In genomic region chr1:77978969-77979838, GRCh38 we compare ENCODE assay signal across 8 cellular contexts. TPM values are rescaled to one million over a fixed set of nuclear protein-coding genes. Genes with fewer than 3 reads are reported as not detected.
DNase-seq lines count a peak whose midpoint lies in the region.

TSS of gene FUBP1 (minus strand) at chr1:77979072. CDS start at chr1:77979004, 68 bp downstream.

- H3K27me3 ChIP-seq in HAP-1 (ENCODE audit: low read depth), result no peaks in the 10 kb centered on the region
- H3K27me3 ChIP-seq in MG63, result no peaks in the 10 kb centered on the region
- no peaks in the 10 kb centered on the region for H3K27me3 ChIP-seq in neuronal stem cell (ENCODE audit: control insufficient read depth in 3 of 3, insufficient read depth in 3 of 3, low read depth in 1 of 3, low read length in 3 of 3)

- WGBS in neuronal stem cell (ENCODE audit: extremely low coverage in 2 of 2, insufficient read length in 2 of 2, insufficient replicate concordance in 1 of 2), 2 donors, result no CpG with 5 or more reads among the region's 57 CpGs

- peaks cover 31% of the 10 kb centered on the region for H3K4me1 ChIP-seq in HAP-1
- peaks cover 3% of the 10 kb centered on the region in 2 donors for H3K4me1 ChIP-seq in neuronal stem cell (ENCODE audit: control insufficient read depth in 2 of 2, insufficient read depth in 1 of 2, low read depth in 1 of 2, low read length in 2 of 2)

- H3K18ac ChIP-seq in neuronal stem cell (ENCODE audit: low read length), result peak within 1 kb of the TSS; percentile 94

- DNase-seq in GDM1 (lab: John Stamatoyannopoulos, UW) (peak; percentile 96), HAP-1 (ENCODE audit: low spot score in 2 of 2) (peak; percentile 96 to 99), MG63 (peak; percentile 93), SHP77 treated with DMSO at 0.1 percent for 48 hours (lab: John Stamatoyannopoulos, UW) (peak; percentile 97), activated gamma-delta T cell (lab: John Stamatoyannopoulos, UW) (peak; percentile 64), foreskin melanocyte (peak; percentile 99), neuronal stem cell (ENCODE audit: low spot score) (peak; percentile 99), substantia nigra (lab: John Stamatoyannopoulos, UW) (peak; percentile 56 to 96 (median 86))

- H3K4me3 ChIP-seq in HAP-1 (peak within 1 kb of the TSS; percentile 63), MG63 (peak within 1 kb of the TSS; percentile 94), neuronal stem cell (ENCODE audit: low read length in 2 of 2) (peak within 1 kb of the TSS; percentile 76 to 97)

- no peak within 1 kb of the TSS for H4K91ac ChIP-seq in neuronal stem cell (ENCODE audit: low read depth, low read length, poor library complexity)

- H3K79me1 ChIP-seq in neuronal stem cell (ENCODE audit: low read depth, low read length), result no peaks in the 10 kb centered on the region

- peak within 1 kb of the TSS; percentile 52 for H2BK15ac ChIP-seq in neuronal stem cell (ENCODE audit: low read length)

- no peak within 1 kb of the TSS for H3K4ac ChIP-seq in neuronal stem cell (ENCODE audit: low read length)

- H3K4me2 ChIP-seq in neuronal stem cell (ENCODE audit: insufficient read depth, low read length, poor library complexity, severe bottlenecking), result peak within 1 kb of the TSS; percentile 38

- H2BK5ac ChIP-seq in neuronal stem cell (ENCODE audit: low read length), result peak within 1 kb of the TSS; percentile 2

- H4K8ac ChIP-seq in neuronal stem cell (ENCODE audit: low read depth, low read length), result no peak within 1 kb of the TSS

- peak within 1 kb of the TSS; percentile 89 for H3K9ac ChIP-seq in neuronal stem cell (ENCODE audit: low read depth, low read length, poor library complexity)

- in situ Hi-C loops in HAP-1 (cut with MboI; ENCODE audit: low sequenced_read_pairs), result no loop called here

- no peak within 1 kb of the TSS for H3K14ac ChIP-seq in neuronal stem cell (ENCODE audit: low read length)

- H3K23ac ChIP-seq in neuronal stem cell (ENCODE audit: low read depth, low read length, poor library complexity), result no peak within 1 kb of the TSS

- H3K9me3 ChIP-seq in HAP-1 (no peaks in the 10 kb centered on the region), MG63 (no peaks in the 10 kb centered on the region), neuronal stem cell (replicated peaks in 1 of 2; ENCODE audit: control insufficient read depth in 2 of 2, insufficient read depth in 1 of 2, low read depth in 1 of 2, low read length in 2 of 2) (peaks cover 0 to 29% of the 10 kb centered on the region in 2 donors)

- H2BK12ac ChIP-seq in neuronal stem cell (ENCODE audit: low read length), result no peak within 1 kb of the TSS

- peaks cover 24% of the 10 kb centered on the region for H3K36me3 ChIP-seq in HAP-1 (replicated peaks)
- H3K36me3 ChIP-seq in MG63, result peaks cover 54% of the 10 kb centered on the region
- H3K36me3 ChIP-seq in neuronal stem cell (replicated peaks in 1 of 2; ENCODE audit: control insufficient read depth in 2 of 2, insufficient read depth in 2 of 2, low read length in 2 of 2), result peaks cover 0 to 63% of the 10 kb centered on the region in 2 donors

- peak within 1 kb of the TSS; percentile 98 for H3K27ac ChIP-seq in neuronal stem cell (replicated peaks; ENCODE audit: low read length)
- H3K27ac ChIP-seq in substantia nigra (ENCODE audit: low read depth, low read length, poor library complexity, severe bottlenecking), result peak within 1 kb of the TSS; percentile 93

- H2AFZ ChIP-seq in neuronal stem cell (ENCODE audit: low read length), result peak within 1 kb of the TSS; percentile 93

- H2AK5ac ChIP-seq in neuronal stem cell (ENCODE audit: low read depth, low read length), result no peak within 1 kb of the TSS

- no peak within 1 kb of the TSS for H2BK120ac ChIP-seq in neuronal stem cell (ENCODE audit: low read depth, low read length)

RNA-seq across cellular contexts. Expression of gene FUBP1, which starts in this region (rescaled TPM):
- total RNA-seq in MG63 (2014; rRNA removed; shearing (Covaris generic); ENCODE audit: low replicate concordance), result 183 and 225 TPM in 2 replicates
- polyA plus RNA-seq in neuronal stem cell (2013, experiment 1 of 2), result 322 TPM
- polyA plus RNA-seq in neuronal stem cell (2013, experiment 2 of 2), result 298 TPM

Comparison
In these comparisons a context has a peak if more than half of its experiments do, and no peak if none do; other contexts are left out.
1. Peak in every context shown above with its lines: DNase-seq, H3K4me3 ChIP-seq and H3K27ac ChIP-seq.